8 cellular contexts compared by ENCODE assay signal in the genomic region with DNA sequence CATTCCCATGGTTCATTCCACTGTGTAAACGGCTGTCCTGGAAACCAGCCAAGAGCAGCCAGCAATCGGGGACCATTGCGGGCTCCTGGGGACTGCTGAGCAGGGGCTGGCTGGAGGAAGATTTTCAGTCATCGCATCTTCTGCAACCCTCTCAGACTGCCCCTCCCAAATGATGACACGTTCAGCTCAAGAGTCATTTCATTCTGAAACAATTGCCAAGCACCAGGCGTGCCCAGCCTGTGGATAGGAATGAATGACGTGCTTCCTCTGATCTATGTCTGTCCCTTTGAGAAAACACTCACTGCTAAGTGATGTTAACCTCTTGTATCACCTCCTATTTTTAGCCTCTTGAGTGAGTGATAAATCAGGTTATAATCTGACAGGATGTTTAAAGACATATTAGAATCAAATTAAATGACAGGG.
A peak's percentile ranks its signal among the peaks of the same experiment; 100 is the strongest.
DNase-seq lines count a peak whose midpoint lies in the region; TF ChIP-seq lines count a peak whose summit lies in the region.

No MANE protein-coding gene starts in this region.

- TF ChIP-seq CTCF in prostate gland (IDR thresholded peaks at IDR 0.05) (no peak), esophagus squamous epithelium (IDR thresholded peaks at IDR 0.05) (no peak)

- peak overlapping the region; percentile 63 for H3K27ac Mint-ChIP-seq in activated CD4-positive, alpha-beta memory T cell treated with anti-CD3 and anti-CD28 coated beads for 36 hours

- H3K4me3 ChIP-seq in MG63 (no peak overlapping the region), prostate gland (no peak overlapping the region), esophagus squamous epithelium (no peak overlapping the region)

- peaks cover 39% of the 10 kb centered on the region for H3K4me1 Mint-ChIP-seq in activated CD4-positive, alpha-beta memory T cell treated with anti-CD3 and anti-CD28 coated beads for 36 hours (ENCODE audit: low read depth)

- TF ChIP-seq POLR2A in prostate gland (IDR thresholded peaks at IDR 0.05): no peak
- no peak for TF ChIP-seq POLR2A in esophagus squamous epithelium (IDR thresholded peaks at IDR 0.05)

- intact Hi-C loops in activated CD4-positive, alpha-beta memory T cell treated with anti-CD3 and anti-CD28 coated beads for 36 hours (cut with micrococcal nuclease): loop anchor here (1.0 to 5.0 kb wide), 4 partner anchors 61 to 299 kb away; a partner anchor contains a TSS
- intact Hi-C loops in prostate gland (cut with DNase I) (no loop called here), esophagus squamous epithelium (cut with DNase I) (no loop called here)

- H3K9me3 ChIP-seq in MG63 (no peaks in the 10 kb centered on the region), prostate gland (no peaks in the 10 kb centered on the region), esophagus squamous epithelium (no peaks in the 10 kb centered on the region)

- H3K9me3 Mint-ChIP-seq in activated CD4-positive, alpha-beta memory T cell treated with anti-CD3 and anti-CD28 coated beads for 36 hours: peaks cover 2% of the 10 kb centered on the region

- H3K27ac ChIP-seq in prostate gland (no peak overlapping the region), esophagus squamous epithelium (peak overlapping the region in 1 of 4 donors; percentile 13)

- H3K27me3 ChIP-seq in MG63 (no peaks in the 10 kb centered on the region), prostate gland (replicated peaks; ENCODE audit: insufficient read depth) (no peaks in the 10 kb centered on the region), esophagus squamous epithelium (no peaks in the 10 kb centered on the region)

- peaks cover 2% of the 10 kb centered on the region for H3K27me3 Mint-ChIP-seq in activated CD4-positive, alpha-beta memory T cell treated with anti-CD3 and anti-CD28 coated beads for 36 hours

- DNase-seq in EL (peak; percentile 80), MG63 (peak; percentile 84), fibroblast of the conjunctiva (ENCODE audit: low read depth) (peak; percentile 77), COLO668 (lab: John Stamatoyannopoulos, UW; ENCODE audit: unreplicated experiment) (no peak), prostate gland (ENCODE audit: low spot score) (no peak), esophagus squamous epithelium (lab: John Stamatoyannopoulos, UW) (no peak)
- peak; percentile 82 for DNase-seq in activated CD4-positive, alpha-beta memory T cell treated with anti-CD3 and anti-CD28 coated beads for 36 hours
- DNase-seq in stimulated activated CD4-positive, alpha-beta T cell treated with anti-CD3 and anti-CD28 coated beads, Interleukin-12 subunit alpha, Interleukin-12 subunit beta, amount 100 ng/mL, for 4 hours: peak; percentile 16

- H3K4me3 Mint-ChIP-seq in activated CD4-positive, alpha-beta memory T cell treated with anti-CD3 and anti-CD28 coated beads for 36 hours: no peak overlapping the region

- H3K36me3 ChIP-seq in MG63 (no peaks in the 10 kb centered on the region), prostate gland (no peaks in the 10 kb centered on the region), esophagus squamous epithelium (no peaks in the 10 kb centered on the region)

- POLR2A ChIA-PET in activated CD4-positive, alpha-beta memory T cell treated with anti-CD3 and anti-CD28 coated beads for 36 hours (lab: Charles Lee): no interaction called here

- H3K36me3 Mint-ChIP-seq in activated CD4-positive, alpha-beta memory T cell treated with anti-CD3 and anti-CD28 coated beads for 36 hours: peaks cover 2% of the 10 kb centered on the region

- CTCF ChIA-PET in activated CD4-positive, alpha-beta memory T cell treated with anti-CD3 and anti-CD28 coated beads for 36 hours (lab: Charles Lee): no interaction called here

- no peaks in the 10 kb centered on the region for H3K4me1 ChIP-seq in prostate gland (replicated peaks)
- peaks cover 0 to 13% (median 8%) of the 10 kb centered on the region in 3 donors for H3K4me1 ChIP-seq in esophagus squamous epithelium

- 24% methylated on average over 7 of the region's 7 CpGs for whole genome bisulfite sequencing in prostate gland
- WGBS in esophagus squamous epithelium, 2 donors: 8 to 10% methylated on average over 7 of the region's 7 CpGs

Comparison
In these comparisons a context has a peak if more than half of its experiments do, and no peak if none do; other contexts are left out.
1. DNase-seq: peak in EL (single experiment), MG63 (single experiment), activated CD4-positive, alpha-beta memory T cell treated with anti-CD3 and anti-CD28 coated beads for 36 hours (single experiment), fibroblast of the conjunctiva (single experiment) and stimulated activated CD4-positive, alpha-beta T cell treated with anti-CD3 and anti-CD28 coated beads, Interleukin-12 subunit alpha, Interleukin-12 subunit beta, amount 100 ng/mL, for 4 hours (single experiment); none in COLO668 (single experiment), prostate gland (single experiment) and esophagus squamous epithelium (single experiment).